ENCODE assay signal across 21 cellular contexts in genomic region chr9:85118990-85119755, GRCh38.
DNase-seq lines count a peak whose midpoint lies in the region; ATAC-seq and TF ChIP-seq lines count a peak whose summit lies in the region.
"Had no signal": no experiment of that assay in that cellular context is flagged by ENCODE, and none has a peak within 500 bp of the region (broad histone marks: within the 10 kb centered on the region; RNA-seq: fewer than 3 reads in every experiment).

No MANE protein-coding gene starts in this region.

- no peaks in the 10 kb centered on the region for H3K36me3 ChIP-seq in mucosa of descending colon (ENCODE audit: low read depth)
- H3K36me3 ChIP-seq in endodermal cell (ENCODE audit: control insufficient read depth, insufficient read depth, low read length) = no peaks in the 10 kb centered on the region
- H3K36me3 ChIP-seq: MG63 had no signal

- WGBS in endodermal cell (ENCODE audit: insufficient coverage in 1 of 2, insufficient read length in 1 of 2), 2 experiments = no CpG with 5 or more reads among the region's 1 CpG

- H3K4me1 ChIP-seq in mucosa of descending colon (ENCODE audit: low read depth) = no peaks in the 10 kb centered on the region
- no peaks in the 10 kb centered on the region for H3K4me1 ChIP-seq in endodermal cell (ENCODE audit: control insufficient read depth, insufficient read depth, low read length)

- intact Hi-C loops in mucosa of descending colon (cut with DNase I, micrococcal nuclease) = loop anchor here in 1 of 2 donors (5.0 kb wide), 1 partner anchor 77 kb away; no protein-coding TSS in a partner anchor

- H3K4me3 ChIP-seq in mucosa of descending colon = no peak overlapping the region
- no peak overlapping the region for H3K4me3 ChIP-seq in endodermal cell (ENCODE audit: low read length)
- H3K4me3 ChIP-seq: MG63, PC-9, SK-N-MC had no signal

- H3K4me1 Mint-ChIP-seq in endodermal cell = no peaks in the 10 kb centered on the region
- H3K4me1 Mint-ChIP-seq: CD4-positive, CD25-positive, alpha-beta regulatory T cell had no signal

- no peak overlapping the region for H3K4me3 Mint-ChIP-seq in endodermal cell
- H3K4me3 Mint-ChIP-seq: CD4-positive, CD25-positive, alpha-beta regulatory T cell had no signal

- H3K27me3 ChIP-seq in endodermal cell (ENCODE audit: control insufficient read depth, insufficient read depth, low read length, poor library complexity, severe bottlenecking) = no peaks in the 10 kb centered on the region
- H3K27me3 ChIP-seq: MG63 had no signal

- H3K27ac ChIP-seq in epithelial cell of prostate (peak overlapping the region; percentile 81), endodermal cell (ENCODE audit: low read depth, low read length) (no peak overlapping the region)
- H3K27ac ChIP-seq: HL-60, PC-9, SK-N-MC had no signal

- DNase-seq in GM04503 (ENCODE audit: low read depth) = peak; percentile 3
- DNase-seq in RKO (ENCODE audit: low spot score) = peak; percentile 42
- peak; percentile 81 for DNase-seq in epithelial cell of prostate (ENCODE audit: low read depth, low spot score)
- no peak for DNase-seq in mucosa of descending colon
- DNase-seq in endodermal cell = no peak
- no peak for DNase-seq in AML-193 (lab: John Stamatoyannopoulos, UW)
- DNase-seq: CD4-positive, CD25-positive, alpha-beta regulatory T cell; DMS53; GOT3; KG1; MG63; NCI-H1105; NCI-H1694; NCI-H510A treated with DMSO at 0.1 percent for 48 hours; NCI-H82; PC-9 had no signal

- H3K9me3 ChIP-seq in mucosa of descending colon (no peaks in the 10 kb centered on the region), endodermal cell (ENCODE audit: control insufficient read depth, low read length) (no peaks in the 10 kb centered on the region)
- H3K9me3 ChIP-seq: MG63 had no signal

- no peak overlapping the region for H3K27ac Mint-ChIP-seq in endodermal cell
- H3K27ac Mint-ChIP-seq: CD4-positive, CD25-positive, alpha-beta regulatory T cell had no signal

- H3K9ac ChIP-seq in endodermal cell (ENCODE audit: extremely low read depth, low read length, poor library complexity, severe bottlenecking) = no peak overlapping the region

- H3K9me3 Mint-ChIP-seq in endodermal cell = peaks cover 5% of the 10 kb centered on the region

- ATAC-seq in mucosa of descending colon (peak; percentile 38), GM21825 (IDR thresholded peaks at IDR 0.05; ENCODE audit: unreplicated experiment) (no peak), GM21360 (IDR thresholded peaks at IDR 0.05; ENCODE audit: unreplicated experiment) (no peak)
- ATAC-seq: Right ventricle myocardium inferior had no signal

- H3K36me3 Mint-ChIP-seq in endodermal cell (ENCODE audit: low read depth) = no peaks in the 10 kb centered on the region
- H3K36me3 Mint-ChIP-seq: CD4-positive, CD25-positive, alpha-beta regulatory T cell had no signal

- peaks cover 12% of the 10 kb centered on the region for H3K27me3 Mint-ChIP-seq in endodermal cell (ENCODE audit: insufficient read depth)

- TF ChIP-seq CTCF in mucosa of descending colon (IDR thresholded peaks at IDR 0.05) = no peak
- TF ChIP-seq CTCF in endodermal cell (conservative IDR thresholded peaks at IDR 0.05) = no peak

Comparison
In these comparisons a context has a peak if more than half of its experiments do, and no peak if none do; other contexts are left out.
1. DNase-seq: peak in GM04503 (single experiment), RKO (single experiment) and epithelial cell of prostate (single experiment); none in mucosa of descending colon (0 of 3), endodermal cell (single experiment) and AML-193 (0 of 2).